2 cellular contexts compared by ENCODE assay signal in genomic region chr16:47833771-47834170, GRCh38.
TF ChIP-seq lines count a peak whose summit lies in the region.

No MANE protein-coding gene starts in this region.

TF ChIP-seq in neural cell, 6 proteins besides CTCF, POLR2A, EP300 and RAD21:
- TF ChIP-seq POLR2AphosphoS5 (IDR thresholded peaks at IDR 0.05) = peak; percentile 39
- no peak for TF ChIP-seq REST (IDR thresholded peaks at IDR 0.05; ENCODE audit: borderline replicate concordance)

TF ChIP-seq in GM23338, 12 proteins besides CTCF, POLR2A, EP300 and RAD21:
- TF ChIP-seq ZNF114 (CRISPR knock-in tag; IDR thresholded peaks at IDR 0.05) (no peak), EZH2 (IDR thresholded peaks at IDR 0.05; ENCODE audit: low read depth, unreplicated experiment) (no peak), REST (IDR thresholded peaks at IDR 0.05; ENCODE audit: unreplicated experiment) (no peak), ZNF331 (CRISPR knock-in tag; IDR thresholded peaks at IDR 0.05; ENCODE audit: low read depth) (no peak), ETS1 (IDR thresholded peaks at IDR 0.05) (no peak), JUNB (IDR thresholded peaks at IDR 0.05; ENCODE audit: unreplicated experiment) (no peak), NANOG (IDR thresholded peaks at IDR 0.05; ENCODE audit: borderline replicate concordance) (no peak), EZH2phosphoT487 (IDR thresholded peaks at IDR 0.05; ENCODE audit: unreplicated experiment) (no peak), ZNF462 (CRISPR knock-in tag; IDR thresholded peaks at IDR 0.05) (no peak), STAT1 (IDR thresholded peaks at IDR 0.05; ENCODE audit: unreplicated experiment) (no peak), CREB1 (CRISPR knock-in tag; IDR thresholded peaks at IDR 0.05; ENCODE audit: low read depth) (no peak), POLR2AphosphoS5 (IDR thresholded peaks at IDR 0.05; ENCODE audit: low read depth) (no peak)
TF ChIP-seq in GM23338: peak in this region for 0.
